In genomic region chr2:71588497-71588896, GRCh38 we compare ENCODE assay signal across 20 cellular contexts.
"Had no signal": no experiment of that assay in that cellular context is flagged by ENCODE, and none has a peak within 500 bp of the region (broad histone marks: within the 10 kb centered on the region; RNA-seq: fewer than 3 reads in every experiment).

No MANE protein-coding gene starts in this region.

- H3K36me3 ChIP-seq: tibial artery, upper lobe of right lung, vagina had no signal

- H3K27me3 Mint-ChIP-seq: memory B cell; natural killer cell treated with Interleukin-12 subunit alpha and Interleukin-12 subunit beta and Interleukin-15 and Interleukin-18, amount 100 ng/mL, for 72 hours had no signal

- H3K4me1 ChIP-seq: foreskin keratinocyte, left ventricle myocardium inferior, right atrium auricular region, upper lobe of right lung, vagina had no signal

- H3K4me3 ChIP-seq: left ventricle myocardium inferior, lower lobe of right lung, right atrium auricular region, sigmoid colon, skin epidermis, tibial artery, upper lobe of right lung, vagina had no signal

- H3K27ac Mint-ChIP-seq: immature natural killer cell; memory B cell; mesothelial cell of epicardium; natural killer cell treated with Interleukin-12 subunit alpha and Interleukin-12 subunit beta and Interleukin-15 and Interleukin-18, amount 100 ng/mL, for 72 hours had no signal

- H3K9me3 Mint-ChIP-seq: immature natural killer cell; memory B cell; mesothelial cell of epicardium; natural killer cell treated with Interleukin-12 subunit alpha and Interleukin-12 subunit beta and Interleukin-15 and Interleukin-18, amount 100 ng/mL, for 72 hours had no signal

- H3K9me3 ChIP-seq: left ventricle myocardium inferior, lower lobe of right lung, right atrium auricular region, sigmoid colon, tibial artery, upper lobe of right lung, vagina had no signal

- H3K27ac ChIP-seq: foreskin keratinocyte, left ventricle myocardium inferior, lower lobe of right lung, right atrium auricular region, sigmoid colon, skin epidermis, tibial artery, upper lobe of right lung, vagina had no signal

- DNase-seq: erythroblast; foreskin keratinocyte; left ventricle myocardium inferior; lower lobe of right lung; posterior cingulate gyrus; sigmoid colon; stimulated activated CD4-positive, alpha-beta T cell treated with anti-CD3 and anti-CD28 coated beads, Interleukin-2, amount 100 ng/mL, for 24 hours; stimulated activated CD4-positive, alpha-beta T cell treated with anti-CD3 and anti-CD28 coated beads, Interleukin-4, amount 100 ng/mL, for 4 hours; stimulated activated naive CD4-positive, alpha-beta T cell; tibial artery; upper lobe of right lung had no signal

- H3K36me3 Mint-ChIP-seq: immature natural killer cell; memory B cell; mesothelial cell of epicardium; natural killer cell treated with Interleukin-12 subunit alpha and Interleukin-12 subunit beta and Interleukin-15 and Interleukin-18, amount 100 ng/mL, for 72 hours had no signal

- ATAC-seq: foreskin keratinocyte, lower lobe of right lung, upper lobe of right lung had no signal

- FAIRE-seq: endothelial cell of umbilical vein, keratinocyte had no signal

- H3K27me3 ChIP-seq: right atrium auricular region, sigmoid colon, tibial artery, upper lobe of right lung, vagina had no signal

- H3K4me1 Mint-ChIP-seq: memory B cell had no signal

- H3K4me3 Mint-ChIP-seq: memory B cell; mesothelial cell of epicardium; natural killer cell treated with Interleukin-12 subunit alpha and Interleukin-12 subunit beta and Interleukin-15 and Interleukin-18, amount 100 ng/mL, for 72 hours had no signal
